ENCODE assay signal across 24 cellular contexts in the genomic region with DNA sequence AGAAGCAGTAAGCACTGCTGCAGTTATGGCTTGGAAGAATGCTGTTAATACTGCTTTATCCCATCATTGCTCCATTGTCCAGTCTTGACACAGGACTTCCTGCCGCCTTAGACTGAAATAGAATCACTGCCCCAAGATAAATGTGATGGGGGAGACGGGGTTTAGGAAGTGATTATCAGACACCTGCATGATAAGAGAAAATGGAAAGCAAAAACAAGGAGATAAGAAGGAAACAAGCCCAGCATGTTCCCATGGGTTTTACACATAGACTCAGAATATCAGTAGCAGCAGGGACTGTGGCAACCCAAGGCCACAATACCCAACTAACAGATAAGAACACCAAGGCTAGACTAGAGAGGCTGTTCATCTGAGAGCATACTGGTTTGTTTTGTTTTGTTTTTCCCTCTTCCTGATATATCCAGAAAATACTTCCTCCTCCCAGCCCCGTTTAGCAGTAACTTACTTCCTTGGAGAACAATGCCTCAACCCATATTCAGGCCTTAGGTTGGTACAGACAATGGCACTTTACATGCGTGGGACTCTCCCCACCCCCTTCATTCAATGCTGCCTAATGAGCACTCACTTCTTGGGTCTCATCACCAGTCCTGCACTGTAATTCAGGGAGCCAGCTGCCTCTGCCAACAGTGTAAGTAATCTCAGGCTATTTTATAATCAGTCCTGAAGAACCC.
"Had no signal": no experiment of that assay in that cellular context is flagged by ENCODE, and none has a peak within 500 bp of the region (broad histone marks: within the 10 kb centered on the region; RNA-seq: fewer than 3 reads in every experiment).

No MANE protein-coding gene starts in this region.

- DNase-seq: activated CD8-positive, alpha-beta memory T cell treated with anti-CD3 and anti-CD28 coated beads for 24 hours; activated CD8-positive, alpha-beta memory T cell treated with anti-CD3 and anti-CD28 coated beads, Interleukin-2, amount 50 U/mL, for 48 hours; activated effector memory CD4-positive, alpha-beta T cell treated with Interleukin-2 at 50 U/mL for 16 hours; activated naive CD4-positive, alpha-beta T cell treated with anti-CD3 and anti-CD28 coated beads, Interleukin-2, amount 10 ng/mL, durations not matched to agents 7 days and 5 days; activated naive CD8-positive, alpha-beta T cell treated with anti-CD3 and anti-CD28 coated beads, Interleukin-2, amount 50 U/mL, for 24 hours; activated T-cell treated with anti-CD3 and anti-CD28 coated beads, Interleukin-2, amount 50 U/mL, for 48 hours; aorta; brain microvascular endothelial cell; cortex of kidney; effector CD8-positive, alpha-beta T cell; foreskin fibroblast; left cardiac atrium; naive thymus-derived CD4-positive, alpha-beta T cell; SK-N-SH; stimulated activated CD4-positive, alpha-beta T cell treated with anti-CD3 and anti-CD28 coated beads, Interleukin-12 subunit alpha, Interleukin-12 subunit beta, amount 100 ng/mL, for 4 hours; stimulated activated CD4-positive, alpha-beta T cell treated with anti-CD3 and anti-CD28 coated beads, Interleukin-1b, Interleukin-23, amount 100 ng/mL, for 48 hours; stimulated activated CD8-positive, alpha-beta memory T cell treated with anti-CD3 and anti-CD28 coated beads, Interleukin-4, amount 100 ng/mL, for 48 hours; stimulated activated naive CD4-positive, alpha-beta T cell treated with Interleukin-2 at 50 U/mL for 16 hours; T-helper 1 cell; T-helper 9 cell; tibial artery had no signal

- H3K9ac ChIP-seq: parathyroid adenoma, SK-N-SH had no signal

- FAIRE-seq: urothelium cell line had no signal

- H3K36me3 ChIP-seq: brain microvascular endothelial cell, tibial artery had no signal

- H3K4me3 ChIP-seq: hepatocyte, tibial artery had no signal

- H3K27me3 ChIP-seq: brain microvascular endothelial cell, hepatocyte, tibial artery had no signal

- H3K79me2 ChIP-seq: hepatocyte had no signal

- H3K27ac ChIP-seq: brain microvascular endothelial cell, hepatocyte, parathyroid adenoma, tibial artery had no signal

- H2AFZ ChIP-seq: hepatocyte, parathyroid adenoma had no signal

- H3K4me1 ChIP-seq: parathyroid adenoma had no signal

- H3K4me2 ChIP-seq: hepatocyte, SK-N-SH had no signal
